Comparison of ENCODE assay signal across 10 cellular contexts in genomic region chr1:168148916-168149315, GRCh38. TPM values are rescaled to one million over a fixed set of nuclear protein-coding genes. Genes with fewer than 3 reads are reported as not detected.
DNase-seq lines count a peak whose midpoint lies in the region; ATAC-seq and TF ChIP-seq lines count a peak whose summit lies in the region.
"Had no signal": no experiment of that assay in that cellular context is flagged by ENCODE, and none has a peak within 500 bp of the region (broad histone marks: within the 10 kb centered on the region; RNA-seq: fewer than 3 reads in every experiment).

No MANE protein-coding gene starts in this region.

- no peaks in the 10 kb centered on the region for H3K79me2 ChIP-seq in hepatocyte

- POLR2A ChIA-PET in MCF 10A (lab: Yijun Ruan, JAX): no interaction called here

- H2AFZ ChIP-seq in hepatocyte: no peak overlapping the region

- H3K4me1 Mint-ChIP-seq in MCF 10A (ENCODE audit: insufficient read depth, unreplicated experiment): peaks cover 5% of the 10 kb centered on the region

- H4K20me1 ChIP-seq in hepatocyte (ENCODE audit: insufficient read depth, poor library complexity, severe bottlenecking): no peaks in the 10 kb centered on the region

- DNase-seq in GM03348 (ENCODE audit: low spot score) (peak; percentile 33), ascending aorta (ENCODE audit: low spot score in 2 of 2) (no peak), WERI-Rb-1 (no peak), MCF 10A (ENCODE audit: unreplicated experiment) (no peak), hepatocyte (ENCODE audit: low spot score) (no peak)
- DNase-seq: GOT3, KG1 had no signal

- H3K27me3 ChIP-seq in ascending aorta (no peaks in the 10 kb centered on the region), WERI-Rb-1 (ENCODE audit: insufficient read depth, low read depth, severe bottlenecking) (no peaks in the 10 kb centered on the region), hepatocyte (no peaks in the 10 kb centered on the region)

- no TSS peak for BruUV-seq in MCF 10A (replicated peaks; lab: Mats Ljungman, UMichigan)

- H3K27ac Mint-ChIP-seq in MCF 10A (ENCODE audit: low read depth, unreplicated experiment): no peak overlapping the region

- CTCF ChIA-PET in MCF 10A (lab: Yijun Ruan, JAX): no interaction called here

- H3K36me3 ChIP-seq in ascending aorta (no peaks in the 10 kb centered on the region), WERI-Rb-1 (no peaks in the 10 kb centered on the region), hepatocyte (replicated peaks; ENCODE audit: insufficient read depth, low read depth) (no peaks in the 10 kb centered on the region)

- H3K27ac ChIP-seq in ascending aorta (peak overlapping the region; percentile 31 to 56), WERI-Rb-1 (no peak overlapping the region), hepatocyte (no peak overlapping the region)

- peaks cover 0 to 4% of the 10 kb centered on the region in 2 donors for H3K4me1 ChIP-seq in ascending aorta
- no peaks in the 10 kb centered on the region for H3K4me1 ChIP-seq in hepatocyte (ENCODE audit: insufficient read depth)

- H3K27me3 Mint-ChIP-seq in MCF 10A (ENCODE audit: insufficient read depth, unreplicated experiment): no peaks in the 10 kb centered on the region

- 94% methylated on average over 4 of the region's 4 CpGs for WGBS in hepatocyte (ENCODE audit: low lambda C conversion rate, missing lambda C conversion rate)

- no peak for TF ChIP-seq CTCF in ascending aorta (IDR thresholded peaks at IDR 0.05)
- TF ChIP-seq CTCF in WERI-Rb-1 (IDR thresholded peaks at IDR 0.05; ENCODE audit: low read depth, low read length): no peak
- TF ChIP-seq CTCF in MCF 10A (IDR thresholded peaks at IDR 0.05; ENCODE audit: unreplicated experiment): no peak
- no peak for TF ChIP-seq CTCF in hepatocyte (IDR thresholded peaks at IDR 0.05; ENCODE audit: poor library complexity)

- peaks cover 3% of the 10 kb centered on the region for H3K9me3 Mint-ChIP-seq in MCF 10A (ENCODE audit: unreplicated experiment)

- intact Hi-C loops in ascending aorta (cut with DNase I): no loop called here
- intact Hi-C loops in MCF 10A (cut with micrococcal nuclease): no loop called here

- ATAC-seq in GM19395 (IDR thresholded peaks at IDR 0.05; ENCODE audit: unreplicated experiment) (peak; percentile 71), HG03108 (IDR thresholded peaks at IDR 0.05; ENCODE audit: unreplicated experiment) (peak; percentile 69), HG03196 (IDR thresholded peaks at IDR 0.05; ENCODE audit: unreplicated experiment) (no peak)

- H3K36me3 Mint-ChIP-seq in MCF 10A (ENCODE audit: insufficient read depth, unreplicated experiment): no peaks in the 10 kb centered on the region

- H3K9me3 ChIP-seq in ascending aorta: no peaks in the 10 kb centered on the region
- H3K9me3 ChIP-seq in WERI-Rb-1 (ENCODE audit: severe bottlenecking): no peaks in the 10 kb centered on the region
- no peaks in the 10 kb centered on the region for H3K9me3 ChIP-seq in hepatocyte (ENCODE audit: low read depth)

- peak overlapping the region in 1 of 2 donors; percentile 21 for H3K4me3 ChIP-seq in ascending aorta
- H3K4me3 ChIP-seq in WERI-Rb-1 (ENCODE audit: low read depth, low read length): no peak overlapping the region
- H3K4me3 ChIP-seq in hepatocyte: no peak overlapping the region

- H3K4me2 ChIP-seq in hepatocyte: no peak overlapping the region

- no peak overlapping the region for H3K4me3 Mint-ChIP-seq in MCF 10A (ENCODE audit: unreplicated experiment)

- H3K9me2 ChIP-seq in hepatocyte (replicated peaks; ENCODE audit: insufficient read depth): no peaks in the 10 kb centered on the region

RNA-seq across cellular contexts. Expression of gene GPR161, which starts 12.2 kb away (rescaled TPM):
- total RNA-seq in ascending aorta: 16.3 TPM
- total RNA-seq in MCF 10A (2022): 6.6 and 10.2 TPM in 2 replicates
- 13.6 and 15.9 TPM in 2 replicates for total RNA-seq in hepatocyte
- polyA plus RNA-seq in hepatocyte: 19.3 and 22.4 TPM in 2 replicates

RNA-seq across cellular contexts. Expression of gene TIPRL, which starts 29.8 kb away (rescaled TPM):
- total RNA-seq in ascending aorta (2.7 TPM), MCF 10A (2022) (90.9 and 111 TPM in 2 replicates), hepatocyte (42.6 and 47.6 TPM in 2 replicates)
- 38.1 and 44.2 TPM in 2 replicates for polyA plus RNA-seq in hepatocyte

Comparison
In these comparisons a context has a peak if more than half of its experiments do, and no peak if none do; other contexts are left out.
1. H3K27ac ChIP-seq: peak in ascending aorta (2 of 2); none in WERI-Rb-1 (single experiment) and hepatocyte (single experiment).
2. RNA of gene TIPRL, which starts 29.8 kb away (total RNA-seq): 90.9 to 111 TPM in MCF 10A and 42.6 to 47.6 TPM in hepatocyte; 2.7 TPM in ascending aorta (single experiment); every median in the first group is over 10 times any median in the second.